Comparison of ENCODE assay signal across 8 cellular contexts in genomic region chr19:50431343-50432220, GRCh38. TPM values are rescaled to one million over a fixed set of nuclear protein-coding genes. Genes with fewer than 3 reads are reported as not detected.
DNase-seq lines count a peak whose midpoint lies in the region; ATAC-seq lines count a peak whose summit lies in the region.

No MANE protein-coding gene starts in this region.

- H4K8ac ChIP-seq in mesendoderm (ENCODE audit: low read depth, low read length), result peak overlapping the region; percentile 59

- no CpG with 5 or more reads among the region's 54 CpGs for WGBS in mesendoderm (ENCODE audit: extremely low coverage, insufficient coverage, low lambda C conversion rate)

- no peak overlapping the region for H2BK5ac ChIP-seq in mesendoderm (ENCODE audit: low read length)

- H3K4me2 ChIP-seq in mesendoderm (ENCODE audit: low read length), result peak overlapping the region; percentile 71

- H3K4me1 ChIP-seq in endocrine pancreas (ENCODE audit: control insufficient read depth, insufficient read depth, low read length) (no peaks in the 10 kb centered on the region), mesendoderm (ENCODE audit: control insufficient read depth, low read depth, low read length) (peaks cover 2% of the 10 kb centered on the region)

- H3K9me3 ChIP-seq in endocrine pancreas (ENCODE audit: control insufficient read depth, low read length), result no peaks in the 10 kb centered on the region

- peaks cover 2% of the 10 kb centered on the region for H3K27me3 ChIP-seq in endocrine pancreas (ENCODE audit: control insufficient read depth, insufficient read depth, low read length)
- no peaks in the 10 kb centered on the region for H3K27me3 ChIP-seq in mesendoderm (ENCODE audit: insufficient read depth, low read length, poor library complexity)

- H3K9ac ChIP-seq in endocrine pancreas (ENCODE audit: control insufficient read depth, insufficient read depth, low read length), result peak overlapping the region; percentile 31
- H3K9ac ChIP-seq in mesendoderm (ENCODE audit: low read length), result peak overlapping the region; percentile 74

- no peak overlapping the region for H2BK120ac ChIP-seq in mesendoderm (ENCODE audit: low read depth, low read length)

- no peak overlapping the region for H2AK5ac ChIP-seq in mesendoderm (ENCODE audit: low read length)

- H3K23ac ChIP-seq in mesendoderm (ENCODE audit: low read length), result no peak overlapping the region

- no peaks in the 10 kb centered on the region for H3K79me2 ChIP-seq in mesendoderm (ENCODE audit: control insufficient read depth, insufficient read depth, low read length)

- no peak overlapping the region for H2BK15ac ChIP-seq in mesendoderm (replicated peaks; ENCODE audit: low read depth)

- peak overlapping the region; percentile 98 for H3K18ac ChIP-seq in mesendoderm (ENCODE audit: low read length)

- peak overlapping the region; percentile 88 for H3K56ac ChIP-seq in mesendoderm (ENCODE audit: low read length)

- H3K4ac ChIP-seq in mesendoderm (ENCODE audit: low read depth, low read length), result peak overlapping the region; percentile 45

- no peak overlapping the region for H4K5ac ChIP-seq in mesendoderm (ENCODE audit: low read length)

- peak; percentile 16 to 85 (median 68) for DNase-seq in C1 segment of cervical spinal cord (lab: John Stamatoyannopoulos, UW)
- peak; percentile 37 for DNase-seq in NCI-H82 treated with DMSO at 0.1 percent for 48 hours (lab: John Stamatoyannopoulos, UW; ENCODE audit: unreplicated experiment)
- peak; percentile 78 to 80 for DNase-seq in activated CD8-positive, alpha-beta memory T cell treated with anti-CD3 and anti-CD28 coated beads for 4 hours (ENCODE audit: low read depth in 2 of 2)
- DNase-seq in mesendoderm, result peak; percentile 89
- DNase-seq in stimulated activated CD8-positive, alpha-beta memory T cell treated with anti-CD3 and anti-CD28 coated beads, Interleukin-12 subunit alpha, Interleukin-12 subunit beta, amount 100 ng/mL, for 1 hour (ENCODE audit: low read depth), result peak; percentile 80

- H3K27ac ChIP-seq in mesendoderm (ENCODE audit: low read depth, low read length), result no peak overlapping the region

- H3K4me3 ChIP-seq in endocrine pancreas (ENCODE audit: control insufficient read depth, insufficient read depth, low read length), result peak overlapping the region; percentile 19
- H3K4me3 ChIP-seq in mesendoderm (ENCODE audit: low read length), result peak overlapping the region; percentile 71

- H3K36me3 ChIP-seq in endocrine pancreas (ENCODE audit: control insufficient read depth, insufficient read depth, low read length), result no peaks in the 10 kb centered on the region
- H3K36me3 ChIP-seq in mesendoderm (ENCODE audit: control insufficient read depth, insufficient read depth, low read length), result no peaks in the 10 kb centered on the region

- peak; percentile 68 for ATAC-seq in GM19395 (IDR thresholded peaks at IDR 0.05; ENCODE audit: unreplicated experiment)
- peak; percentile 65 for ATAC-seq in HG03571 (IDR thresholded peaks at IDR 0.05; ENCODE audit: unreplicated experiment)

- no peaks in the 10 kb centered on the region for H3K79me1 ChIP-seq in mesendoderm (ENCODE audit: low read length)

RNA-seq across cellular contexts. Expression of gene MYBPC2, which starts 1.1 kb away (rescaled TPM):
- 1.5 TPM for polyA plus RNA-seq in mesendoderm (2013, experiment 1 of 2)
- 1.4 TPM for polyA plus RNA-seq in mesendoderm (2013, experiment 2 of 2)

RNA-seq across cellular contexts. Expression of gene SPIB, which starts 12.8 kb away (rescaled TPM):
- polyA plus RNA-seq in mesendoderm (2013, experiment 1 of 2), result 8.3 TPM
- 8.4 TPM for polyA plus RNA-seq in mesendoderm (2013, experiment 2 of 2)

RNA-seq across cellular contexts. Expression of gene EMC10, which starts 44.7 kb away (rescaled TPM):
- polyA plus RNA-seq in mesendoderm (2013, experiment 1 of 2), result 61.8 TPM
- polyA plus RNA-seq in mesendoderm (2013, experiment 2 of 2), result 62.8 TPM

RNA-seq across cellular contexts. Expression of gene GARIN5A, which starts 45.1 kb away (rescaled TPM):
- 5.6 TPM for polyA plus RNA-seq in mesendoderm (2013, experiment 1 of 2)
- polyA plus RNA-seq in mesendoderm (2013, experiment 2 of 2), result 5.1 TPM

RNA-seq across cellular contexts. Expression of gene POLD1, which starts 47.4 kb away (rescaled TPM):
- polyA plus RNA-seq in mesendoderm (2013, experiment 1 of 2), result 57.2 TPM
- 57.3 TPM for polyA plus RNA-seq in mesendoderm (2013, experiment 2 of 2)

Comparison
In these comparisons a context has a peak if more than half of its experiments do, and no peak if none do; other contexts are left out.
1. DNase-seq: peak in every context shown above with its lines; median percentile 89 in mesendoderm; 80 in stimulated activated CD8-positive, alpha-beta memory T cell treated with anti-CD3 and anti-CD28 coated beads, Interleukin-12 subunit alpha, Interleukin-12 subunit beta, amount 100 ng/mL, for 1 hour; 79 in activated CD8-positive, alpha-beta memory T cell treated with anti-CD3 and anti-CD28 coated beads for 4 hours; 68 in C1 segment of cervical spinal cord; 37 in NCI-H82 treated with DMSO at 0.1 percent for 48 hours.